In the genomic region with DNA sequence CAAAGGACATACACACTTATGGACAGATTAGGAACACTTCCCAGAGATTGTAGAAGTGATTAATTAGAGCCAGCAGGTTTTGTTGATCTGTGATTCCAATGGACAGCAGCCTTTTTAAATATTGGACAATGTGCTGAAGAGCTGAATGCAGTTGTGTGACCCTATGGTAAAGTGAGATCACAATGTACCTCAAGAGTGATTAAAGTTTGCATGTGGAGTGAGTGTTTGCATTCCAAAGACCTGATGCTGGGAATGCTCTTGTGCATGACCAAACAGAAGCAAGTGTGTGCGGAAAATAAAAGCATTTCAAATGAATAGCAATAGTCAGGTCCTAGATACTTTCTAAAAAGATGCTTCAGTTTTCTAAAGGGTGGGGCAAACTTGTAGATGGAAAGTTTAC, we compare ENCODE assay signal across 17 cellular contexts.
DNase-seq lines count a peak whose midpoint lies in the region; FAIRE-seq and TF ChIP-seq lines count a peak whose summit lies in the region.
"Had no signal": no experiment of that assay in that cellular context is flagged by ENCODE, and none has a peak within 500 bp of the region (broad histone marks: within the 10 kb centered on the region; RNA-seq: fewer than 3 reads in every experiment).

No MANE protein-coding gene starts in this region.

- no peak overlapping the region for H3K4me3 ChIP-seq in HUES48 (ENCODE audit: low read depth, low read length)
- H3K4me3 ChIP-seq: GM12878, heart left ventricle had no signal

- H3K27ac ChIP-seq in HUES48 (ENCODE audit: low read depth, low read length) = peak overlapping the region; percentile 75
- H3K27ac ChIP-seq: heart left ventricle had no signal

- no peaks in the 10 kb centered on the region for H3K27me3 ChIP-seq in HUES48 (ENCODE audit: control insufficient read depth, insufficient read depth, low read length)
- H3K27me3 ChIP-seq: heart left ventricle had no signal

- H3K36me3 ChIP-seq in HUES48 (ENCODE audit: control insufficient read depth, insufficient read depth, low read length) = no peaks in the 10 kb centered on the region
- H3K36me3 ChIP-seq: heart left ventricle had no signal

- H3K9ac ChIP-seq in HUES48 (ENCODE audit: low read depth, low read length) = no peak overlapping the region

- H3K9me3 ChIP-seq in HUES48 (ENCODE audit: control insufficient read depth, insufficient read depth, low read length) = no peaks in the 10 kb centered on the region
- H3K9me3 ChIP-seq: heart left ventricle had no signal

- in situ Hi-C loops in ACHN (cut with HindIII; ENCODE audit: low pct_ligation_motif_present, low pct_unique_long_range_greater_than_20kb, low sequenced_read_pairs) = no loop called here

- TF ChIP-seq CTCF in D721Med (IDR thresholded peaks at IDR 0.05; ENCODE audit: insufficient read depth, missing control alignments) (no peak), GM10266 (IDR thresholded peaks at IDR 0.05; ENCODE audit: control insufficient read depth, insufficient read depth, low read depth, missing control alignments) (no peak)

- no peak for FAIRE-seq in D721Med (lab: Jason Lieb, UNC)
- FAIRE-seq: GM12878 had no signal

- DNase-seq in ACHN (peak; percentile 13), astrocyte of the hippocampus (ENCODE audit: low read depth, low spot score) (peak; percentile 79), left kidney (ENCODE audit: low read depth, low spot score) (peak; percentile 24), D721Med (ENCODE audit: insufficient read length, low spot score) (no peak), GM10266 (ENCODE audit: extremely low spot score) (no peak), Kasumi-1 (lab: John Stamatoyannopoulos, UW) (no peak)
- no peak for DNase-seq in activated CD4-positive, alpha-beta T cell treated with anti-CD3 and anti-CD28 coated beads, Interleukin-2, amount 50 U/mL, for 4 hours
- DNase-seq: activated CD8-positive, alpha-beta T cell treated with anti-CD3 and anti-CD28 coated beads for 36 hours; DMS153; effector memory CD8-positive, alpha-beta T cell; heart left ventricle; Karpas-422; NCI-H187 treated with DMSO at 0.1 percent for 48 hours; SIG-M5; substantia nigra had no signal

- peaks cover 26% of the 10 kb centered on the region for H3K4me1 ChIP-seq in HUES48 (ENCODE audit: control insufficient read depth, insufficient read depth, low read length)
- H3K4me1 ChIP-seq: heart left ventricle had no signal

Comparison
In these comparisons a context has a peak if more than half of its experiments do, and no peak if none do; other contexts are left out.
1. DNase-seq: peak in ACHN (single experiment), astrocyte of the hippocampus (single experiment) and left kidney (single experiment); none in D721Med (single experiment), GM10266 (single experiment), activated CD4-positive, alpha-beta T cell treated with anti-CD3 and anti-CD28 coated beads, Interleukin-2, amount 50 U/mL, for 4 hours (0 of 2) and Kasumi-1 (0 of 2).